Comparison of ENCODE assay signal across 8 cellular contexts in genomic region chr1:40161125-40161887, GRCh38. TPM values are rescaled to one million over a fixed set of nuclear protein-coding genes. Genes with fewer than 3 reads are reported as not detected.
DNase-seq lines count a peak whose midpoint lies in the region; ATAC-seq, FAIRE-seq and TF ChIP-seq lines count a peak whose summit lies in the region.

A gene with protein sequence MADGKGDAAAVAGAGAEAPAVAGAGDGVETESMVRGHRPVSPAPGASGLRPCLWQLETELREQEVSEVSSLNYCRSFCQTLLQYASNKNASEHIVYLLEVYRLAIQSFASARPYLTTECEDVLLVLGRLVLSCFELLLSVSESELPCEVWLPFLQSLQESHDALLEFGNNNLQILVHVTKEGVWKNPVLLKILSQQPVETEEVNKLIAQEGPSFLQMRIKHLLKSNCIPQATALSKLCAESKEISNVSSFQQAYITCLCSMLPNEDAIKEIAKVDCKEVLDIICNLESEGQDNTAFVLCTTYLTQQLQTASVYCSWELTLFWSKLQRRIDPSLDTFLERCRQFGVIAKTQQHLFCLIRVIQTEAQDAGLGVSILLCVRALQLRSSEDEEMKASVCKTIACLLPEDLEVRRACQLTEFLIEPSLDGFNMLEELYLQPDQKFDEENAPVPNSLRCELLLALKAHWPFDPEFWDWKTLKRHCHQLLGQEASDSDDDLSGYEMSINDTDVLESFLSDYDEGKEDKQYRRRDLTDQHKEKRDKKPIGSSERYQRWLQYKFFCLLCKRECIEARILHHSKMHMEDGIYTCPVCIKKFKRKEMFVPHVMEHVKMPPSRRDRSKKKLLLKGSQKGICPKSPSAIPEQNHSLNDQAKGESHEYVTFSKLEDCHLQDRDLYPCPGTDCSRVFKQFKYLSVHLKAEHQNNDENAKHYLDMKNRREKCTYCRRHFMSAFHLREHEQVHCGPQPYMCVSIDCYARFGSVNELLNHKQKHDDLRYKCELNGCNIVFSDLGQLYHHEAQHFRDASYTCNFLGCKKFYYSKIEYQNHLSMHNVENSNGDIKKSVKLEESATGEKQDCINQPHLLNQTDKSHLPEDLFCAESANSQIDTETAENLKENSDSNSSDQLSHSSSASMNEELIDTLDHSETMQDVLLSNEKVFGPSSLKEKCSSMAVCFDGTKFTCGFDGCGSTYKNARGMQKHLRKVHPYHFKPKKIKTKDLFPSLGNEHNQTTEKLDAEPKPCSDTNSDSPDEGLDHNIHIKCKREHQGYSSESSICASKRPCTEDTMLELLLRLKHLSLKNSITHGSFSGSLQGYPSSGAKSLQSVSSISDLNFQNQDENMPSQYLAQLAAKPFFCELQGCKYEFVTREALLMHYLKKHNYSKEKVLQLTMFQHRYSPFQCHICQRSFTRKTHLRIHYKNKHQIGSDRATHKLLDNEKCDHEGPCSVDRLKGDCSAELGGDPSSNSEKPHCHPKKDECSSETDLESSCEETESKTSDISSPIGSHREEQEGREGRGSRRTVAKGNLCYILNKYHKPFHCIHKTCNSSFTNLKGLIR (N-terminal part only) (plus strand): TSS chr1:40161387. CDS start chr1:40161400, 13 bp downstream.

- DNase-seq in NCI-H1417 treated with DMSO at 0.1 percent for 48 hours (lab: John Stamatoyannopoulos, UW), result peak; percentile 29
- DNase-seq in SW 1271 (lab: John Stamatoyannopoulos, UW), result peak; percentile 60 to 93
- DNase-seq in activated naive CD8-positive, alpha-beta T cell treated with anti-CD3 and anti-CD28 coated beads, Interleukin-2, amount 10 ng/mL, durations not matched to agents 7 days and 5 days, result peak; percentile 97
- DNase-seq in Right ventricle myocardium superior, result peak; percentile 98
- DNase-seq in pancreas, result peak; percentile 92 to 98 (median 94)
- peak; percentile 94 for DNase-seq in thyroid gland

- TF ChIP-seq POLR2A in GM10847 (IDR thresholded peaks at IDR 0.05; ENCODE audit: extremely low read depth, insufficient read length) (peak; percentile 91), thyroid gland (IDR thresholded peaks at IDR 0.05) (peak in 1 of 2 donors; percentile 94)

- ATAC-seq in HG02759 (IDR thresholded peaks at IDR 0.05; ENCODE audit: unreplicated experiment) (peak; percentile 94), Right ventricle myocardium superior (ENCODE audit: poor library complexity) (peak; percentile 99), pancreas (peak; percentile 98 to 100 (median 99))
- peak; percentile 97 for ATAC-seq in activated naive CD8-positive, alpha-beta T cell treated with anti-CD3 and anti-CD28 coated beads, Interleukin-2, amount 10 ng/mL, durations not matched to agents 7 days and 5 days (ENCODE audit: low read depth)

- H3K27ac ChIP-seq in pancreas, result peak within 1 kb of the TSS; percentile 94 to 95 (median 95)
- H3K27ac ChIP-seq in thyroid gland, result peak within 1 kb of the TSS; percentile 92 to 96 (median 95)

- WGBS in pancreas, 2 donors, result 0% methylated on average over 59 to 62 of the region's 62 CpGs
- 1 to 2% methylated on average over 15 to 21 of the region's 62 CpGs for WGBS in thyroid gland, 2 donors

- no peak within 1 kb of the TSS for H3K27ac Mint-ChIP-seq in activated naive CD8-positive, alpha-beta T cell treated with anti-CD3 and anti-CD28 coated beads, Interleukin-2, amount 10 ng/mL, durations not matched to agents 7 days and 5 days

- no peaks in the 10 kb centered on the region for H3K9me3 ChIP-seq in pancreas
- no peaks in the 10 kb centered on the region for H3K9me3 ChIP-seq in thyroid gland

- H3K4me1 ChIP-seq in pancreas, result peaks cover 21 to 26% (median 22%) of the 10 kb centered on the region in 3 donors
- H3K4me1 ChIP-seq in thyroid gland, result peaks cover 19 to 20% of the 10 kb centered on the region in 2 donors

- peaks cover 4% of the 10 kb centered on the region for H3K36me3 Mint-ChIP-seq in activated naive CD8-positive, alpha-beta T cell treated with anti-CD3 and anti-CD28 coated beads, Interleukin-2, amount 10 ng/mL, durations not matched to agents 7 days and 5 days

- intact Hi-C loops in Right ventricle myocardium superior (cut with DNase I) (no loop called here), pancreas (cut with DNase I) (no loop called here), thyroid gland (cut with DNase I) (no loop called here)

- FAIRE-seq in pancreas (lab: Jason Lieb, UNC), result peak; percentile 71

- H3K4me3 ChIP-seq in pancreas, result peak within 1 kb of the TSS; percentile 79 to 98 (median 82)
- peak within 1 kb of the TSS; percentile 83 to 98 (median 95) for H3K4me3 ChIP-seq in thyroid gland (replicated peaks in 1 of 3)

- H3K4me1 Mint-ChIP-seq in activated naive CD8-positive, alpha-beta T cell treated with anti-CD3 and anti-CD28 coated beads, Interleukin-2, amount 10 ng/mL, durations not matched to agents 7 days and 5 days, result peaks cover 25% of the 10 kb centered on the region

- TF ChIP-seq CTCF in pancreas (IDR thresholded peaks at IDR 0.05), result no peak
- TF ChIP-seq CTCF in thyroid gland (IDR thresholded peaks at IDR 0.05), result peak in 1 of 6 experiments; percentile 31

- POLR2A ChIA-PET in activated naive CD8-positive, alpha-beta T cell treated with anti-CD3 and anti-CD28 coated beads, Interleukin-2, amount 10 ng/mL, durations not matched to agents 7 days and 5 days (lab: Charles Lee), result interaction anchor here (0.6 to 1.9 kb wide), 9 partner anchors 9 to 711 kb away, joined by 3 to 14 read pairs (median 3); partner anchors contain the start of gene ZMPSTE24

- H3K36me3 ChIP-seq in pancreas (no peaks in the 10 kb centered on the region), thyroid gland (no peaks in the 10 kb centered on the region)

- no peaks in the 10 kb centered on the region for H3K9me3 Mint-ChIP-seq in activated naive CD8-positive, alpha-beta T cell treated with anti-CD3 and anti-CD28 coated beads, Interleukin-2, amount 10 ng/mL, durations not matched to agents 7 days and 5 days

- no peak within 1 kb of the TSS for H3K4me3 Mint-ChIP-seq in activated naive CD8-positive, alpha-beta T cell treated with anti-CD3 and anti-CD28 coated beads, Interleukin-2, amount 10 ng/mL, durations not matched to agents 7 days and 5 days

- no peaks in the 10 kb centered on the region for H3K27me3 Mint-ChIP-seq in activated naive CD8-positive, alpha-beta T cell treated with anti-CD3 and anti-CD28 coated beads, Interleukin-2, amount 10 ng/mL, durations not matched to agents 7 days and 5 days

- H3K27me3 ChIP-seq in pancreas (no peaks in the 10 kb centered on the region), thyroid gland (no peaks in the 10 kb centered on the region)

RNA-seq across cellular contexts. Expression of the gene that starts here (rescaled TPM):
- 10 to 100 TPM; 22.4 to 22.8 TPM for total RNA-seq in activated naive CD8-positive, alpha-beta T cell treated with anti-CD3 and anti-CD28 coated beads, Interleukin-2, amount 10 ng/mL, durations not matched to agents 7 days and 5 days
- total RNA-seq in Right ventricle myocardium superior, result 11.7 TPM
- 1 to 10 TPM; 4.1 to 8.5 (median 4.7) TPM for total RNA-seq in pancreas
- polyA plus RNA-seq in pancreas, result 1 to 10 TPM; 2.2 to 4.3 TPM
- total RNA-seq in thyroid gland, result 10 to 100 TPM; 17.3 to 31.0 (median 21.2) TPM

Comparison
In these comparisons a context has a peak if more than half of its experiments do, and no peak if none do; other contexts are left out.
1. Peak in every context shown above with its lines: DNase-seq, ATAC-seq, H3K4me3 ChIP-seq and H3K27ac ChIP-seq.
2. DNase-seq: peak in every context shown above with its lines; median percentile 98 in Right ventricle myocardium superior; 97 in activated naive CD8-positive, alpha-beta T cell treated with anti-CD3 and anti-CD28 coated beads, Interleukin-2, amount 10 ng/mL, durations not matched to agents 7 days and 5 days; 94 in pancreas; 94 in thyroid gland; 76 in SW 1271; 29 in NCI-H1417 treated with DMSO at 0.1 percent for 48 hours.